Comparison of ENCODE assay signal across 8 cellular contexts in the genomic region with DNA sequence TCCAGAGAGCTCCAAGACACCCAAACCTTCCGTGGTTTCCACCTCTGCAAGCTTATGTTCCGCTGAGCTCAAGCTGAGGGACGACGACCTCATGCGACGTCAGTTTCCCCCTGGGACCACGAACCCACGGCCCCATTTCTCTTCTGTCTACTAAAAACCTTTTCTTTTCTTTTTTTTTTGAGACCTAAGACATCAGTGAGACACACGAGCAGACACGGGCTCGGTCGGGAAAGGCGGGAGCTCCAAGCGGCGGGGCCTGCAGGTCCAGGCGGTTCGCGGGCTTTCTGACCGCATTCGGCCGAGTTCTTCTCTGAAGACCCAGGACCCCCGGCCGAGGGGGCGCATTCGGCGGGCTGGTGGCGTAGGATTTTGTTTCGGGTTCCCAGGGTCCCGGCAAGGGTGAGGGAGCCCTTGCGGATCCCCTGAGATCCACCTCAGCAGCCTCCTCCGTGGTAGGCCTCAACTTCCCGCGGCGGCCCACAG.
DNase-seq lines count a peak whose midpoint lies in the region; ATAC-seq and TF ChIP-seq lines count a peak whose summit lies in the region.

No MANE protein-coding gene starts in this region.

- H2AFZ ChIP-seq in Loucy (ENCODE audit: low read length) = no peak overlapping the region

- H3K4me1 Mint-ChIP-seq in central memory CD8-positive, alpha-beta T cell = peaks cover 20% of the 10 kb centered on the region

- peaks cover 14% of the 10 kb centered on the region for H3K36me3 Mint-ChIP-seq in central memory CD8-positive, alpha-beta T cell (ENCODE audit: insufficient read depth)

- H3K79me2 ChIP-seq in Loucy (ENCODE audit: insufficient read depth, low read length) = peaks cover 81% of the 10 kb centered on the region

- H3K9ac ChIP-seq in Loucy (ENCODE audit: low read depth, low read length, poor library complexity, severe bottlenecking) (peak overlapping the region; percentile 100), mucosa of stomach (ENCODE audit: low read length) (peak overlapping the region; percentile 57)

- H3K9me3 ChIP-seq in Loucy (ENCODE audit: insufficient read depth, low read depth, low read length) (no peaks in the 10 kb centered on the region), mucosa of stomach (ENCODE audit: control insufficient read depth, low read length) (no peaks in the 10 kb centered on the region)

- peak overlapping the region; percentile 99 for H3K4me2 ChIP-seq in Loucy (ENCODE audit: low read depth, low read length, poor library complexity, severe bottlenecking)

- no peaks in the 10 kb centered on the region for H3K9me2 ChIP-seq in Loucy (replicated peaks; ENCODE audit: low read depth, low read length)

- TF ChIP-seq CTCF in AG09309 (IDR thresholded peaks at IDR 0.05; ENCODE audit: control insufficient read depth, insufficient read depth, low read depth, low read length, missing control alignments) = no peak
- TF ChIP-seq CTCF in Loucy (conservative IDR thresholded peaks at IDR 0.05; ENCODE audit: low read length) = no peak

- DNase-seq in AG09309 (ENCODE audit: low read depth) (no peak), OCI-M2 (lab: John Stamatoyannopoulos, UW; ENCODE audit: unreplicated experiment) (no peak), nucleus accumbens (lab: John Stamatoyannopoulos, UW) (no peak), medulla oblongata (ENCODE audit: extremely low spot score) (no peak)
- DNase-seq in central memory CD8-positive, alpha-beta T cell (ENCODE audit: low spot score in 2 of 2) = no peak

- H3K36me3 ChIP-seq in Loucy (ENCODE audit: insufficient read depth, low read length) (no peaks in the 10 kb centered on the region; the same call in 1 of the 2 replicates), mucosa of stomach (ENCODE audit: control insufficient read depth, insufficient read depth, low read length) (no peaks in the 10 kb centered on the region)

- no peak for TF ChIP-seq POLR2A in GM18505 (IDR thresholded peaks at IDR 0.05; ENCODE audit: borderline replicate concordance, extremely low read depth, insufficient read depth, insufficient read length)

- H3K9me3 Mint-ChIP-seq in central memory CD8-positive, alpha-beta T cell = no peaks in the 10 kb centered on the region

- H3K4me3 ChIP-seq in AG09309 (ENCODE audit: control insufficient read depth, low read depth, low read length) (peak overlapping the region; percentile 75), Loucy (ENCODE audit: low read length, poor library complexity, severe bottlenecking) (peak overlapping the region; percentile 99), mucosa of stomach (ENCODE audit: low read length) (peak overlapping the region; percentile 67)

- H3K4me3 Mint-ChIP-seq in central memory CD8-positive, alpha-beta T cell = peak overlapping the region; percentile 97

- peaks cover 17% of the 10 kb centered on the region for H3K27me3 ChIP-seq in Loucy (ENCODE audit: insufficient read depth, low read length, poor library complexity, severe bottlenecking)
- no peaks in the 10 kb centered on the region for H3K27me3 ChIP-seq in mucosa of stomach (ENCODE audit: control insufficient read depth, insufficient read depth, low read length)

- H3F3A ChIP-seq in Loucy (ENCODE audit: low read depth) = peaks cover 16% of the 10 kb centered on the region

- H3K4me1 ChIP-seq in Loucy (ENCODE audit: insufficient read depth, low read length, poor library complexity, severe bottlenecking) = peaks cover 51% of the 10 kb centered on the region
- H3K4me1 ChIP-seq in mucosa of stomach (ENCODE audit: control insufficient read depth, insufficient read depth, low read length) = peaks cover 13% of the 10 kb centered on the region

- H3K27ac Mint-ChIP-seq in central memory CD8-positive, alpha-beta T cell (ENCODE audit: low read depth) = peak overlapping the region; percentile 96

- peaks cover 38% of the 10 kb centered on the region for H4K20me1 ChIP-seq in Loucy (ENCODE audit: insufficient read depth, low read length, poor library complexity, severe bottlenecking)

- ATAC-seq in GM18505 (IDR thresholded peaks at IDR 0.05; ENCODE audit: unreplicated experiment) = peak; percentile 3
- no peak for ATAC-seq in central memory CD8-positive, alpha-beta T cell (replicated peaks; ENCODE audit: extremely low read depth, poor library complexity, severe bottlenecking)

- H3K27me3 Mint-ChIP-seq in central memory CD8-positive, alpha-beta T cell = no peaks in the 10 kb centered on the region
